12 cellular contexts compared by ENCODE assay signal in the genomic region with DNA sequence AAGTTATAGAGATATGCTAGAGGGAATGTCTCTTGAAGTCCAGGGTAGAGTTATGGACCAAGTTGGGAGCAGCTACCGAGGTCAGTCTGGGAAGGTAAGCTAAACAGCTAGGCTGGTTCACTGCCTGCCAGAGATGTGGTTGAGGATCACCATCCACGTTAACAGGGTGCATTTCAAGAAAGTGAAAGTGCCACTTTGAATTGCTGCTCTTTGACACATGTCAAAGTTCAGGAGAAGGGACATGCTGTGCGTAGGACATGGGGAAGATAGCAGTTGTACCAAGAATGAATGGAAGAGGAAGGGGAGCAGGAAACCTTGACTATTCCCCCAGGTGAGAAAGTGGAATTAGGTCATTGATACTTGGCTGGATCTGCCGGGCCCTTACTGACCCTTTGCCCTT.
"Had no signal": no experiment of that assay in that cellular context is flagged by ENCODE, and none has a peak within 500 bp of the region (broad histone marks: within the 10 kb centered on the region; RNA-seq: fewer than 3 reads in every experiment).

No MANE protein-coding gene starts in this region.

- H3K4me1 Mint-ChIP-seq: activated B cell treated with CpG ODN at 0.5 μM for 24 hours had no signal

- H3K27ac Mint-ChIP-seq: activated B cell treated with CpG ODN at 0.5 μM for 24 hours; activated CD4-positive, alpha-beta T cell treated with anti-CD3 and anti-CD28 coated beads, Interleukin-2, amount 10 ng/mL, durations not matched to agents 24 days and 14 days had no signal

- H3K36me3 ChIP-seq: breast epithelium had no signal

- H3K4me3 Mint-ChIP-seq: activated B cell treated with CpG ODN at 0.5 μM for 24 hours; activated CD4-positive, alpha-beta T cell treated with anti-CD3 and anti-CD28 coated beads, Interleukin-2, amount 10 ng/mL, durations not matched to agents 24 days and 14 days; natural killer cell treated with Interleukin-12 subunit alpha and Interleukin-12 subunit beta and Interleukin-15 and Interleukin-18, amount 100 ng/mL, for 72 hours had no signal

- H3K9me3 ChIP-seq: breast epithelium, esophagus muscularis mucosa, sigmoid colon, SK-N-SH had no signal

- H3K9me3 Mint-ChIP-seq: activated B cell treated with CpG ODN at 0.5 μM for 24 hours; activated CD4-positive, alpha-beta T cell treated with anti-CD3 and anti-CD28 coated beads, Interleukin-2, amount 10 ng/mL, durations not matched to agents 24 days and 14 days; natural killer cell treated with Interleukin-12 subunit alpha and Interleukin-12 subunit beta and Interleukin-15 and Interleukin-18, amount 100 ng/mL, for 72 hours had no signal

- ATAC-seq: left cardiac atrium; natural killer cell treated with Interleukin-12 subunit alpha and Interleukin-12 subunit beta and Interleukin-15 and Interleukin-18, amount 100 ng/mL, for 72 hours had no signal

- DNase-seq: activated B cell treated with CpG ODN at 0.5 μM for 24 hours; activated CD4-positive, alpha-beta T cell treated with anti-CD3 and anti-CD28 coated beads, Interleukin-2, amount 10 ng/mL, durations not matched to agents 24 days and 14 days; activated T-cell treated with anti-CD3 and anti-CD28 coated beads, Interleukin-2, amount 50 U/mL, for 1 hour; anterior cingulate cortex; hypothalamus; left cardiac atrium; sigmoid colon; SK-N-SH; stimulated activated CD4-positive, alpha-beta T cell treated with anti-CD3 and anti-CD28 coated beads, Interleukin-2, amount 100 ng/mL, for 48 hours had no signal

- H3K4me3 ChIP-seq: breast epithelium, esophagus muscularis mucosa, sigmoid colon had no signal

- H3K27ac ChIP-seq: breast epithelium, esophagus muscularis mucosa, sigmoid colon had no signal

- H3K27me3 Mint-ChIP-seq: activated B cell treated with CpG ODN at 0.5 μM for 24 hours; activated CD4-positive, alpha-beta T cell treated with anti-CD3 and anti-CD28 coated beads, Interleukin-2, amount 10 ng/mL, durations not matched to agents 24 days and 14 days; natural killer cell treated with Interleukin-12 subunit alpha and Interleukin-12 subunit beta and Interleukin-15 and Interleukin-18, amount 100 ng/mL, for 72 hours had no signal

- H3K4me1 ChIP-seq: breast epithelium had no signal

- H3K27me3 ChIP-seq: breast epithelium, esophagus muscularis mucosa, sigmoid colon had no signal

- H3K36me3 Mint-ChIP-seq: natural killer cell treated with Interleukin-12 subunit alpha and Interleukin-12 subunit beta and Interleukin-15 and Interleukin-18, amount 100 ng/mL, for 72 hours had no signal
